In the genomic region with DNA sequence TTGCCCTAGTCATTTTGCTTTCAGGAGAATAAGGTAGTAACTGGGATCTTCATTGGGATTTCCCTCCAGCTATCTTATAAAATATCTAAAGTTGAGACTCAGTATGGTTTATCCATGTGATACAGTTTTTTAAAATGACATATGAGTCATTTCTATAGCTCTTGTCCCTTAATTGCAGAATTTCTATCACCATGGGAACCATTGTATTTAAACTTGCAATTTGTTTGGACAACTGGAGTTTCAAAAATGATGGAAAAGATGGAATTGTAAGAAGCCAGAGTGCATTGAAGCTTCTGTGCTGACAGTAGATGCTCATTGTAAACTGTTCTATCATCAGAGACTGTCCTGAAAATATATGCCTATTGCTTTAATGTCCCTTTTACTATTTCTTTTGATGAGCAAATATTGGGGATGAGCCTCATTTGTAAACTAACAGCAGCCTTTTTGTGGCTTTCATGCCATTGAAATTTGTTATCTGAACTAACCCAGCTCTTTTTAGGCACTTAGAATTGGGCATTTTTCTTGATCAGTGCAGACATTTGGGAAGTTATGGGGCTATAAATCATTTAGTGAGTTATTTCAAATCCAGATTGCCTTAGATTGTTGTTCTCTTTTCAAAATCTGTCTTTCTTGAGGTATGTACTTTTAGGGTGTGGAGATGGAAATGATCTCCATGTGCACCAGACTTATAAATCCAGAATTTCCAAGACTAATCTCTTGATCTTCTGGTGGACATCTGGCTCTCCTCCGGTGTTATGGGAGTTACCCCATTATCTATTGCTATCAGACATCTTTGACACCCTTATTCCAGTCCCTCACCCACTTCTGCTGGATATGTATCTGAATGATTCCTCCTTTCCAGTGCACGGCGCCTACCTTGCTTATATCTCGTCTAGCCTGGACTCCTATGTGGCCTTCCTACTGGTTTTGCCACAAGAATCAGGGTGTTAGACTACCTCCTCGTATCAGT, we compare ENCODE assay signal across 13 cellular contexts.
"Had no signal": no experiment of that assay in that cellular context is flagged by ENCODE, and none has a peak within 500 bp of the region (broad histone marks: within the 10 kb centered on the region; RNA-seq: fewer than 3 reads in every experiment).

No MANE protein-coding gene starts in this region.

- H3K36me3 ChIP-seq: thyroid gland had no signal

- H3K9me3 Mint-ChIP-seq: activated T-helper 1 cell treated with anti-CD3 and anti-CD28 coated beads, Interleukin-12 subunit alpha, Interleukin-12 subunit beta, Interleukin-2, Interleukin-4 antibody, amounts not matched to agents 30 ng/mL and 10 ng/mL and 1 ng/mL, durations not matched to agents 14 hours and 24 hours and 36 hours; mesothelial cell of epicardium; neural crest cell had no signal

- H3K9me3 ChIP-seq: gastroesophageal sphincter, thyroid gland had no signal

- H3K27ac Mint-ChIP-seq: activated CD4-positive, alpha-beta T cell treated with anti-CD3 and anti-CD28 coated beads for 36 hours; activated T-helper 1 cell treated with anti-CD3 and anti-CD28 coated beads, Interleukin-12 subunit alpha, Interleukin-12 subunit beta, Interleukin-2, Interleukin-4 antibody, amounts not matched to agents 30 ng/mL and 10 ng/mL and 1 ng/mL, durations not matched to agents 14 hours and 24 hours and 36 hours; mesothelial cell of epicardium had no signal

- H3K27me3 ChIP-seq: gastroesophageal sphincter, hepatocyte, thyroid gland had no signal

- H3K4me3 Mint-ChIP-seq: activated CD4-positive, alpha-beta T cell treated with anti-CD3 and anti-CD28 coated beads for 36 hours; activated T-helper 1 cell treated with anti-CD3 and anti-CD28 coated beads, Interleukin-12 subunit alpha, Interleukin-12 subunit beta, Interleukin-2, Interleukin-4 antibody, amounts not matched to agents 30 ng/mL and 10 ng/mL and 1 ng/mL, durations not matched to agents 14 hours and 24 hours and 36 hours; mesothelial cell of epicardium; neural crest cell had no signal

- ATAC-seq: activated CD4-positive, alpha-beta T cell treated with anti-CD3 and anti-CD28 coated beads for 36 hours; gastroesophageal sphincter; left ventricle myocardium superior had no signal

- H2AFZ ChIP-seq: hepatocyte, parathyroid adenoma had no signal

- H3K27ac ChIP-seq: gastroesophageal sphincter, hepatocyte, parathyroid adenoma, thyroid gland, VCaP had no signal

- H3K4me2 ChIP-seq: hepatocyte had no signal

- H3K4me3 ChIP-seq: gastroesophageal sphincter, hepatocyte, thyroid gland had no signal

- DNase-seq: activated CD4-positive, alpha-beta T cell treated with anti-CD3 and anti-CD28 coated beads for 36 hours; activated naive CD4-positive, alpha-beta T cell; left ventricle myocardium superior; stimulated activated CD4-positive, alpha-beta T cell treated with anti-CD3 and anti-CD28 coated beads, Interleukin-4, amount 100 ng/mL, for 24 hours; T1000; thyroid gland had no signal

- H3K9ac ChIP-seq: parathyroid adenoma had no signal

- H3K27me3 Mint-ChIP-seq: activated CD4-positive, alpha-beta T cell treated with anti-CD3 and anti-CD28 coated beads for 36 hours had no signal
